In the genomic region with DNA sequence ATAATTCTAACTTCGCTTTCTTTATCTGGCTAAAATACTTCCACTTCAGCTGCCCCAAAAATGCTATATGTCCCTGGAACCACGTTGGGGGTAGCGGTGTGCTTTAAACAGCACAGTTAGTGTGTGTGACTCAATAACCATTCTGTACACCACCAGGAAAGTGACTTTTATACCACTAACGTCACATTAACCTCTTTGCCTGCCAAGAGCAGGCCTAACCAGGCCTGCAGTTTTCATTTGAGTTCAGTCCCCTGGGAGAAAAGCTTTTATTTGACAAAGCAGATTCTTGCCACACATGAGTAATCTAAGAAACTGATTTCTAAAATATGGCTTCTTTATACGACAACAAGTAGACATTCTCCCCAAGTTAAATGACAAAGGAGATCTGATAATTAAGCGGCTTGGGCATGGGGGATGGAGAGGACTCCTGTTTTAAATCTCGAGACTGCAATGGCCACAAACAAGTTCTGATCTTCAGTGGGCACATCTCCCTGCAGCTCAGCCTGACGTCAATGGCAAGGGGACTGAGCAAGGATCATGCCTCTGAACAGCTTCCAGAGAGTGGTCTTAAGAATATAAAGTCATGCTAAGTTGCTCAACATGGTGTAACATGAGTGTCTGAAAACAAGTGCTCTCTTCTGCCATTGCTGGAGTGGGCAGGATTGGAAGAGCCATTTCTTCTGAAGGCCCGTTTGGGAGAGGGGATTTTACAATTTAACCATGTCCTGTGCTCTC, we compare ENCODE assay signal across 15 cellular contexts.
DNase-seq lines count a peak whose midpoint lies in the region; ATAC-seq and TF ChIP-seq lines count a peak whose summit lies in the region.
"Had no signal": no experiment of that assay in that cellular context is flagged by ENCODE, and none has a peak within 500 bp of the region (broad histone marks: within the 10 kb centered on the region; RNA-seq: fewer than 3 reads in every experiment).

No MANE protein-coding gene starts in this region.

- H3K9me3 ChIP-seq in Karpas-422 (ENCODE audit: low read length) (no peaks in the 10 kb centered on the region), mammary epithelial cell (replicated peaks; ENCODE audit: insufficient read depth, low read length) (no peaks in the 10 kb centered on the region)

- H3K27me3 Mint-ChIP-seq in progenitor cell of endocrine pancreas, result no peaks in the 10 kb centered on the region
- H3K27me3 Mint-ChIP-seq: activated CD4-positive, alpha-beta T cell treated with anti-CD3 and anti-CD28 coated beads for 36 hours; CD4-positive, CD25-positive, alpha-beta regulatory T cell had no signal

- 84% methylated on average over 9 of the region's 9 CpGs for WGBS in mammary epithelial cell (ENCODE audit: low coverage, missing lambda C conversion rate)

- BruUV-seq in mammary epithelial cell (replicated peaks; lab: Mats Ljungman, UMichigan), result no TSS peak

- peaks cover 21% of the 10 kb centered on the region for H3K4me1 Mint-ChIP-seq in progenitor cell of endocrine pancreas (ENCODE audit: low read depth)
- H3K4me1 Mint-ChIP-seq: activated CD4-positive, alpha-beta T cell treated with anti-CD3 and anti-CD28 coated beads for 36 hours; activated T-helper 17 cell treated with anti-CD3 and anti-CD28 coated beads, Interleukin-2, amount 50 U/mL, for 72 hours; CD4-positive, CD25-positive, alpha-beta regulatory T cell had no signal

- no peaks in the 10 kb centered on the region for H3K9me2 ChIP-seq in Karpas-422 (replicated peaks; ENCODE audit: insufficient read depth, low read length)

- H2AFZ ChIP-seq in Karpas-422 (ENCODE audit: low read length) (no peak overlapping the region), mammary epithelial cell (ENCODE audit: low read depth, low read length) (no peak overlapping the region)

- TF ChIP-seq CTCF in fibroblast of villous mesenchyme (IDR thresholded peaks at IDR 0.05; ENCODE audit: insufficient read depth, low read depth, low read length) (no peak), progenitor cell of endocrine pancreas (IDR thresholded peaks at IDR 0.05; ENCODE audit: unreplicated experiment) (no peak), mammary epithelial cell (conservative IDR thresholded peaks at IDR 0.05 in 1 of 2, IDR thresholded peaks at IDR 0.05 in 1 of 2; ENCODE audit: extremely low read depth in 1 of 2, insufficient read depth in 1 of 2, low read depth in 1 of 2, low read length in 2 of 2) (no peak)

- H3K4me3 ChIP-seq in fibroblast of villous mesenchyme (ENCODE audit: low read depth, low read length), result no peak overlapping the region
- no peak overlapping the region for H3K4me3 ChIP-seq in Karpas-422 (ENCODE audit: low read length)
- H3K4me3 ChIP-seq in mammary epithelial cell (replicated peaks in 1 of 3; ENCODE audit: insufficient read depth in 1 of 3, low read depth in 2 of 3, low read length in 3 of 3), result no peak overlapping the region

- H3K4me1 ChIP-seq in Karpas-422 (ENCODE audit: low read length) (no peaks in the 10 kb centered on the region), mammary epithelial cell (ENCODE audit: insufficient read depth, low read length) (no peaks in the 10 kb centered on the region)

- no peaks in the 10 kb centered on the region for H3K36me3 ChIP-seq in Karpas-422 (ENCODE audit: insufficient read depth, low read length)
- no peaks in the 10 kb centered on the region for H3K36me3 ChIP-seq in mammary epithelial cell (ENCODE audit: insufficient read depth, low read length)

- H4K20me1 ChIP-seq in Karpas-422 (ENCODE audit: insufficient read depth, low read depth, low read length) (no peaks in the 10 kb centered on the region), mammary epithelial cell (ENCODE audit: insufficient read depth, low read length) (no peaks in the 10 kb centered on the region)

- H3K79me2 ChIP-seq in Karpas-422 (ENCODE audit: low read length) (no peaks in the 10 kb centered on the region), mammary epithelial cell (ENCODE audit: insufficient read depth, low read length) (no peaks in the 10 kb centered on the region)

- H3K27ac ChIP-seq in Karpas-422 (ENCODE audit: low read length) (no peak overlapping the region), mammary epithelial cell (ENCODE audit: insufficient read depth, low read depth, low read length) (no peak overlapping the region)

- DNase-seq in DMS79 (lab: John Stamatoyannopoulos, UW) (peak; percentile 30), RPMI7951 (ENCODE audit: low read depth) (peak; percentile 49), fibroblast of villous mesenchyme (ENCODE audit: low read depth) (peak; percentile 51), progenitor cell of endocrine pancreas (ENCODE audit: low spot score, unreplicated experiment) (no peak), Karpas-422 (no peak), mammary epithelial cell (no peak), NOMO-1 treated with DMSO at 0.1 percent for 48 hours (lab: John Stamatoyannopoulos, UW; ENCODE audit: unreplicated experiment) (no peak)
- DNase-seq: activated CD4-positive, alpha-beta T cell treated with anti-CD3 and anti-CD28 coated beads for 36 hours; CD4-positive, CD25-positive, alpha-beta regulatory T cell; cerebellar nuclear complex; NCI-H748 treated with DMSO at 0.1 percent for 48 hours; retina had no signal

- CTCF ChIA-PET in mammary epithelial cell (lab: Charles Lee; ENCODE audit: low non-redundant PET), result no interaction called here

- H3K4me3 Mint-ChIP-seq in progenitor cell of endocrine pancreas (ENCODE audit: low read depth), result no peak overlapping the region
- H3K4me3 Mint-ChIP-seq: activated CD4-positive, alpha-beta T cell treated with anti-CD3 and anti-CD28 coated beads for 36 hours; activated T-helper 17 cell treated with anti-CD3 and anti-CD28 coated beads, Interleukin-2, amount 50 U/mL, for 72 hours; CD4-positive, CD25-positive, alpha-beta regulatory T cell had no signal

- intact Hi-C loops in mammary epithelial cell (cut with micrococcal nuclease), result no loop called here

- H3K27ac Mint-ChIP-seq in progenitor cell of endocrine pancreas, result peak overlapping the region; percentile 44
- H3K27ac Mint-ChIP-seq: activated CD4-positive, alpha-beta T cell treated with anti-CD3 and anti-CD28 coated beads for 36 hours; activated T-helper 17 cell treated with anti-CD3 and anti-CD28 coated beads, Interleukin-2, amount 50 U/mL, for 72 hours; CD4-positive, CD25-positive, alpha-beta regulatory T cell had no signal

- dilution Hi-C loops in mammary epithelial cell (cut with HindIII; ENCODE audit: low sequenced_read_pairs), result no loop called here

- ATAC-seq in GM21381 (IDR thresholded peaks at IDR 0.05; ENCODE audit: unreplicated experiment), result no peak
- ATAC-seq: activated CD4-positive, alpha-beta T cell treated with anti-CD3 and anti-CD28 coated beads for 36 hours; activated T-helper 17 cell treated with anti-CD3 and anti-CD28 coated beads, Interleukin-2, amount 50 U/mL, for 72 hours; SK-N-SH treated with all-trans-retinoic acid at 6 μM for 48 hours had no signal

- no peak overlapping the region for H3K4me2 ChIP-seq in Karpas-422 (ENCODE audit: low read depth, low read length, poor library complexity, severe bottlenecking)
- H3K4me2 ChIP-seq in mammary epithelial cell (ENCODE audit: insufficient read depth, low read depth, low read length), result no peak overlapping the region

- in situ Hi-C loops in mammary epithelial cell (cut with MboI; ENCODE audit: low sequenced_read_pairs in 2 of 2), result no loop called here

- H3K9me3 Mint-ChIP-seq in progenitor cell of endocrine pancreas (ENCODE audit: low read depth), result peaks cover 5% of the 10 kb centered on the region
- H3K9me3 Mint-ChIP-seq: activated T-helper 17 cell treated with anti-CD3 and anti-CD28 coated beads, Interleukin-2, amount 50 U/mL, for 72 hours had no signal

- peaks cover 11% of the 10 kb centered on the region for H3K36me3 Mint-ChIP-seq in progenitor cell of endocrine pancreas (ENCODE audit: insufficient read depth)
- H3K36me3 Mint-ChIP-seq: CD4-positive, CD25-positive, alpha-beta regulatory T cell had no signal

- no peak overlapping the region for H3K9ac ChIP-seq in Karpas-422 (ENCODE audit: low read length)
- H3K9ac ChIP-seq in mammary epithelial cell (ENCODE audit: insufficient read depth, low read length), result no peak overlapping the region

- H3K27me3 ChIP-seq in Karpas-422 (ENCODE audit: low read length) (no peaks in the 10 kb centered on the region), mammary epithelial cell (ENCODE audit: insufficient read depth, low read length) (no peaks in the 10 kb centered on the region)

Comparison
In these comparisons a context has a peak if more than half of its experiments do, and no peak if none do; other contexts are left out.
1. DNase-seq: peak in DMS79 (single experiment), RPMI7951 (single experiment) and fibroblast of villous mesenchyme (single experiment); none in progenitor cell of endocrine pancreas (single experiment), Karpas-422 (single experiment), mammary epithelial cell (single experiment) and NOMO-1 treated with DMSO at 0.1 percent for 48 hours (single experiment).